ENCODE assay signal across 8 cellular contexts in the genomic region with DNA sequence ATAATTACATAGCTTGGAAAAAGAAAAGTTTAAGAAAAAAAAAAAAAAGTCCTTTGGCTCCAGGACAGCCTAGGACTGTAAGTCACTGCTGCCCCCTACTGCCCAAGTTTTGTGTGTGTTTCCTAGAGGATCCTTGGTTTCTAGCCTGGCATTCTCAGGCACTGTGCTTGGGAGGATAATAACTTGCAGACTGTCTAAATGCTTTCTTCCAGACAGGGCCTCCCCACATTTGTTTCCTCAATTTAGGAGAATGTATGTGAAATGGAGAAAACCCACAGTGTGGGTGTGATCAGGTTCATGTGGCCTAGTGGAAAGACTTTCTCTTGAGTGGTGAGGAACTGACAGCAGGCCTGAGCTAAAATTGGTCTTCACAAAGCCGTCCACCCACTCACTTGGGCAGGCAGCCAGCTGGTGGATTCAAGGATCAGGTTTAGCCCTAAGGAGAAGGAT.
DNase-seq lines count a peak whose midpoint lies in the region; ATAC-seq and TF ChIP-seq lines count a peak whose summit lies in the region.

No MANE protein-coding gene starts in this region.

- H3K4me3 ChIP-seq in fibroblast of mammary gland (ENCODE audit: control insufficient read depth, low read depth, low read length) (no peak overlapping the region), upper lobe of left lung (no peak overlapping the region)

- TF ChIP-seq POLR2A in upper lobe of left lung (IDR thresholded peaks at IDR 0.05), result no peak

- no peak overlapping the region for H3K27ac ChIP-seq in upper lobe of left lung

- no peak for TF ChIP-seq EP300 in upper lobe of left lung (IDR thresholded peaks at IDR 0.05)

- 30 to 43% methylated on average over 1 of the region's 1 CpG for WGBS in upper lobe of left lung, 2 donors

- DNase-seq in EL (peak; percentile 77), NCI-H748 (lab: John Stamatoyannopoulos, UW; ENCODE audit: unreplicated experiment) (peak; percentile 44), activated T-cell treated with anti-CD3 and anti-CD28 coated beads for 1 hour (ENCODE audit: low read depth) (peak; percentile 19), fibroblast of mammary gland (ENCODE audit: low read depth) (peak; percentile 80), non-pigmented ciliary epithelial cell (ENCODE audit: low read depth) (peak; percentile 77), upper lobe of left lung (peak in 1 of 2 donors; percentile 72)
- no peak for DNase-seq in activated CD4-positive, CD25-positive, alpha-beta regulatory T cell (lab: John Stamatoyannopoulos, UW)

- peak; percentile 53 for ATAC-seq in HG03354 (IDR thresholded peaks at IDR 0.05; ENCODE audit: poor library complexity, severe bottlenecking, unreplicated experiment)
- ATAC-seq in upper lobe of left lung (ENCODE audit: low FRiP score in 2 of 2), result peak; percentile 71 to 76

- no peaks in the 10 kb centered on the region for H3K4me1 ChIP-seq in upper lobe of left lung

- no peaks in the 10 kb centered on the region for H3K27me3 ChIP-seq in upper lobe of left lung

- peak; percentile 84 for TF ChIP-seq CTCF in fibroblast of mammary gland (conservative IDR thresholded peaks at IDR 0.05; ENCODE audit: control insufficient read depth, insufficient read depth, low read depth, low read length)
- TF ChIP-seq CTCF in upper lobe of left lung (IDR thresholded peaks at IDR 0.05), result peak in 5 of 6 experiments; percentile 46 to 62 (median 60)

- no peaks in the 10 kb centered on the region for H3K9me3 ChIP-seq in upper lobe of left lung

- no peaks in the 10 kb centered on the region for H3K36me3 ChIP-seq in upper lobe of left lung

Comparison
In these comparisons a context has a peak if more than half of its experiments do, and no peak if none do; other contexts are left out.
1. DNase-seq: peak in EL (single experiment), NCI-H748 (single experiment), activated T-cell treated with anti-CD3 and anti-CD28 coated beads for 1 hour (single experiment), fibroblast of mammary gland (single experiment) and non-pigmented ciliary epithelial cell (single experiment); none in activated CD4-positive, CD25-positive, alpha-beta regulatory T cell (0 of 4).